Comparison of ENCODE assay signal across 17 cellular contexts in the genomic region with DNA sequence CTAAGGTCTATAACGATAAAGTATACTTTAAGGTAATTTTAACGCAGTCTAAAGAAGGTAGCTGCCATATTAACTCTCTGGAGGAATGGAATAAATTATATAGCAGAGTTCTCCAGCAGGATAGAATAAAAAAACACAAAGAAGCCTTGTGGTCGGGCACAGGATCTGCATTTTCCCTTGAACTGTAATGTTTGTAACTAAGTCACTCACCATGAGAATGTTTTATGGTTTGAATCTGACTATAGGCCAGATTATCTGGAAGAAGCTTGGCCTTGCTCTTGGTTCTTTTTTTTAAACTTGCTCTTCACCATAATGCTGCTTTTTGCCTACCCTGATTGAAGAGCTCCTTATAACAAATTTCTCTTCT.
"Had no signal": no experiment of that assay in that cellular context is flagged by ENCODE, and none has a peak within 500 bp of the region (broad histone marks: within the 10 kb centered on the region; RNA-seq: fewer than 3 reads in every experiment).

No MANE protein-coding gene starts in this region.

- DNase-seq: activated CD4-positive, alpha-beta T cell treated with anti-CD3 and anti-CD28 coated beads for 1 hour; activated CD4-positive, alpha-beta T cell treated with anti-CD3 and anti-CD28 coated beads, Interleukin-2, amount 50 U/mL, for 4 hours; activated naive CD4-positive, alpha-beta T cell treated with Interleukin-2 at 50 U/mL for 16 hours; activated naive CD8-positive, alpha-beta T cell treated with anti-CD3 and anti-CD28 coated beads, Interleukin-2, amount 50 U/mL, for 24 hours; activated T-cell treated with anti-CD3 and anti-CD28 coated beads for 4 hours; lower lobe of right lung; naive B cell; stimulated activated CD4-positive, alpha-beta T cell treated with anti-CD3 and anti-CD28 coated beads, Interleukin-4, amount 100 ng/mL, for 24 hours; stimulated activated naive CD8-positive, alpha-beta T cell treated with anti-CD3 and anti-CD28 coated beads, Interleukin-15, Interleukin-2, amounts not matched to agents 100 U/mL and 50 U/mL, for 24 hours; T-cell; T-helper 9 cell; upper lobe of left lung had no signal

- H3K4me1 Mint-ChIP-seq: activated naive CD8-positive, alpha-beta T cell treated with anti-CD3 and anti-CD28 coated beads, Interleukin-2, amount 50 U/mL, for 24 hours; naive B cell; T-cell had no signal

- H3K36me3 ChIP-seq: lower lobe of right lung, right atrium auricular region, upper lobe of left lung had no signal

- H3K9me3 Mint-ChIP-seq: activated naive CD8-positive, alpha-beta T cell treated with anti-CD3 and anti-CD28 coated beads, Interleukin-2, amount 50 U/mL, for 24 hours; mesothelial cell of epicardium; naive B cell; T-cell had no signal

- H3K9me3 ChIP-seq: lower lobe of right lung, right atrium auricular region, upper lobe of left lung had no signal

- H3K27ac Mint-ChIP-seq: activated naive CD8-positive, alpha-beta T cell treated with anti-CD3 and anti-CD28 coated beads, Interleukin-2, amount 50 U/mL, for 24 hours; mesothelial cell of epicardium; naive B cell; T-cell had no signal

- FAIRE-seq: astrocyte, endometrium had no signal

- H3K36me3 Mint-ChIP-seq: mesothelial cell of epicardium, naive B cell, T-cell had no signal

- H3K27ac ChIP-seq: lower lobe of right lung, right atrium auricular region, upper lobe of left lung had no signal

- H3K4me1 ChIP-seq: lower lobe of right lung, right atrium auricular region, upper lobe of left lung had no signal

- H3K4me3 ChIP-seq: lower lobe of right lung, right atrium auricular region, upper lobe of left lung had no signal

- ATAC-seq: activated naive CD8-positive, alpha-beta T cell treated with anti-CD3 and anti-CD28 coated beads, Interleukin-2, amount 50 U/mL, for 24 hours; esophagus mucosa; lower lobe of right lung; stimulated activated naive CD8-positive, alpha-beta T cell treated with anti-CD3 and anti-CD28 coated beads, Interleukin-15, Interleukin-2, amounts not matched to agents 100 U/mL and 50 U/mL, for 24 hours; T-cell had no signal

- H3K27me3 ChIP-seq: right atrium auricular region, upper lobe of left lung had no signal

- H3K27me3 Mint-ChIP-seq: activated naive CD8-positive, alpha-beta T cell treated with anti-CD3 and anti-CD28 coated beads, Interleukin-2, amount 50 U/mL, for 24 hours; naive B cell; T-cell had no signal

- H3K4me3 Mint-ChIP-seq: activated naive CD8-positive, alpha-beta T cell treated with anti-CD3 and anti-CD28 coated beads, Interleukin-2, amount 50 U/mL, for 24 hours; mesothelial cell of epicardium; naive B cell; T-cell had no signal
